ENCODE assay signal across 27 cellular contexts in the genomic region with DNA sequence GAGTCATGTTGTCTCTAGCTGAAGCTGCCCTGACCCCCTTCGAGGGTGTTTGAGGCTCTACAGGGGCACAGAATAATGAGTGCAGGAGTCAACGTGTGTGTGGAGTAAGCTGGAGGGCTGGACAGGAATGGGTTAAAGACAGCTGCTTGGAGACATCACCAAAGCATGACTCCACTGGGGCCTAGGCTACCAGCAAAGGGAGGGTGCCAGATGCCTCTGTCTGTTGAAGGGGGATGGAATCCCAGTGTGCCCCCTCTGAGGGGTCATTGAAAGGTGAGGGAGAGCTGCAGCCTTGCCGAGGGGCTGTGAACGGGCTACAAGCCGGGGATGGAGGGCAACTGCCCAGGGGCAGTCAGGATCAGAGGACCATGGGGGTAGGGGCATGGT. TPM values are rescaled to one million over a fixed set of nuclear protein-coding genes. Genes with fewer than 3 reads are reported as not detected.
DNase-seq lines count a peak whose midpoint lies in the region; ATAC-seq, FAIRE-seq and TF ChIP-seq lines count a peak whose summit lies in the region.
"Had no signal": no experiment of that assay in that cellular context is flagged by ENCODE, and none has a peak within 500 bp of the region (broad histone marks: within the 10 kb centered on the region; RNA-seq: fewer than 3 reads in every experiment).

No MANE protein-coding gene starts in this region.

- H3K27ac ChIP-seq in astrocyte (ENCODE audit: low read depth, low read length) (no peak overlapping the region), mesodermal cell (ENCODE audit: low read depth, low read length, severe bottlenecking) (peak overlapping the region; percentile 84)
- H3K27ac ChIP-seq: brain microvascular endothelial cell, SJSA1, upper lobe of right lung, VCaP had no signal

- no peaks in the 10 kb centered on the region for H3K79me2 ChIP-seq in astrocyte (ENCODE audit: insufficient read depth, low read length)

- no peaks in the 10 kb centered on the region for H3K36me3 ChIP-seq in astrocyte (ENCODE audit: insufficient read depth, low read length)
- H3K36me3 ChIP-seq in mesodermal cell (ENCODE audit: control insufficient read depth, insufficient read depth, low read length), result no peaks in the 10 kb centered on the region
- H3K36me3 ChIP-seq: brain microvascular endothelial cell, MG63, SJSA1, upper lobe of right lung had no signal

- H4K20me1 ChIP-seq in astrocyte (ENCODE audit: insufficient read depth, low read length), result no peaks in the 10 kb centered on the region

- no peak overlapping the region for H3K4me3 Mint-ChIP-seq in activated naive CD4-positive, alpha-beta T cell treated with anti-CD3 and anti-CD28 coated beads, Interleukin-2, amount 50 U/mL, for 24 hours
- peak overlapping the region; percentile 62 for H3K4me3 Mint-ChIP-seq in astrocyte (ENCODE audit: unreplicated experiment)
- H3K4me3 Mint-ChIP-seq: memory B cell; natural killer cell treated with Interleukin-12 subunit alpha and Interleukin-12 subunit beta and Interleukin-15 and Interleukin-18, amount 100 ng/mL, for 72 hours; T-helper 17 cell had no signal

- 26 to 35% methylated on average over 2 of the region's 5 CpGs for WGBS in mesodermal cell (ENCODE audit: insufficient coverage in 2 of 2), 2 experiments

- H3K27me3 ChIP-seq in astrocyte (ENCODE audit: insufficient read depth, low read length), result peaks cover 2% of the 10 kb centered on the region
- H3K27me3 ChIP-seq: brain microvascular endothelial cell, MG63, SJSA1, upper lobe of right lung had no signal

- H3K4me1 Mint-ChIP-seq in activated naive CD4-positive, alpha-beta T cell treated with anti-CD3 and anti-CD28 coated beads, Interleukin-2, amount 50 U/mL, for 24 hours, result no peaks in the 10 kb centered on the region
- H3K4me1 Mint-ChIP-seq in astrocyte (ENCODE audit: low read depth, unreplicated experiment), result peaks cover 44% of the 10 kb centered on the region
- H3K4me1 Mint-ChIP-seq: memory B cell had no signal

- H3K4me3 ChIP-seq in astrocyte (ENCODE audit: insufficient read depth, low read depth, low read length) (no peak overlapping the region), mesodermal cell (ENCODE audit: extremely low read depth, insufficient read depth, low read length, poor library complexity, severe bottlenecking) (no peak overlapping the region)
- H3K4me3 ChIP-seq: MG63, SJSA1, upper lobe of right lung had no signal

- DNase-seq in activated naive CD4-positive, alpha-beta T cell (lab: John Stamatoyannopoulos, UW), result no peak
- DNase-seq in astrocyte (ENCODE audit: low read depth) (no peak), globus pallidus (ENCODE audit: low spot score) (no peak), activated gamma-delta T cell (lab: John Stamatoyannopoulos, UW) (no peak), T-helper 2 cell (no peak)
- DNase-seq: activated CD4-positive, alpha-beta T cell treated with anti-CD3 and anti-CD28 coated beads, Interleukin-2, amount 50 U/mL, for 4 hours; activated CD8-positive, alpha-beta memory T cell treated with anti-CD3 and anti-CD28 coated beads, Interleukin-2, amount 50 U/mL, for 48 hours; brain microvascular endothelial cell; COR-L47; GOT3; left cardiac atrium; MG63; NCI-H1436 treated with DMSO at 0.1 percent for 48 hours; PC-3; stimulated activated CD4-positive, alpha-beta T cell treated with anti-CD3 and anti-CD28 coated beads, Interleukin-15, amount 100 ng/mL, for 24 hours; T-helper 17 cell; upper lobe of right lung had no signal

- no peak overlapping the region for H2AFZ ChIP-seq in astrocyte (ENCODE audit: low read depth, low read length)

- no peaks in the 10 kb centered on the region for H3K36me3 Mint-ChIP-seq in activated naive CD4-positive, alpha-beta T cell treated with anti-CD3 and anti-CD28 coated beads, Interleukin-2, amount 50 U/mL, for 24 hours
- no peaks in the 10 kb centered on the region for H3K36me3 Mint-ChIP-seq in astrocyte (ENCODE audit: low read depth, unreplicated experiment)
- H3K36me3 Mint-ChIP-seq: memory B cell; natural killer cell treated with Interleukin-12 subunit alpha and Interleukin-12 subunit beta and Interleukin-15 and Interleukin-18, amount 100 ng/mL, for 72 hours had no signal

- H3K9me3 ChIP-seq in astrocyte (ENCODE audit: insufficient read depth, low read depth, low read length) (no peaks in the 10 kb centered on the region), mesodermal cell (ENCODE audit: control insufficient read depth, low read length) (no peaks in the 10 kb centered on the region)
- H3K9me3 ChIP-seq: MG63, SJSA1, upper lobe of right lung had no signal

- H3K27ac Mint-ChIP-seq in activated naive CD4-positive, alpha-beta T cell treated with anti-CD3 and anti-CD28 coated beads, Interleukin-2, amount 50 U/mL, for 24 hours, result peak overlapping the region; percentile 52
- H3K27ac Mint-ChIP-seq in astrocyte (ENCODE audit: unreplicated experiment), result no peak overlapping the region
- H3K27ac Mint-ChIP-seq: activated T-helper 2 cell treated with anti-CD3 and anti-CD28 coated beads, Interferon-gamma antibody, Interleukin-2, Interleukin-4, amounts not matched to agents 10 μg/mL and 5 μg/mL and 100 μg/mL, durations not matched to agents 14 hours and 24 hours and 36 hours; memory B cell; natural killer cell treated with Interleukin-12 subunit alpha and Interleukin-12 subunit beta and Interleukin-15 and Interleukin-18, amount 100 ng/mL, for 72 hours; T-helper 17 cell had no signal

- H3K9me3 Mint-ChIP-seq in activated naive CD4-positive, alpha-beta T cell treated with anti-CD3 and anti-CD28 coated beads, Interleukin-2, amount 50 U/mL, for 24 hours, result no peaks in the 10 kb centered on the region
- H3K9me3 Mint-ChIP-seq in astrocyte (ENCODE audit: unreplicated experiment), result no peaks in the 10 kb centered on the region
- H3K9me3 Mint-ChIP-seq: activated T-helper 2 cell treated with anti-CD3 and anti-CD28 coated beads, Interferon-gamma antibody, Interleukin-2, Interleukin-4, amounts not matched to agents 10 μg/mL and 5 μg/mL and 100 μg/mL, durations not matched to agents 14 hours and 24 hours and 36 hours; memory B cell; natural killer cell treated with Interleukin-12 subunit alpha and Interleukin-12 subunit beta and Interleukin-15 and Interleukin-18, amount 100 ng/mL, for 72 hours had no signal

- H3K4me1 ChIP-seq in astrocyte (ENCODE audit: insufficient read depth, low read length) (peaks cover 13% of the 10 kb centered on the region), mesodermal cell (ENCODE audit: control insufficient read depth, insufficient read depth, low read length, poor library complexity, severe bottlenecking) (peaks cover 72% of the 10 kb centered on the region)
- H3K4me1 ChIP-seq: upper lobe of right lung had no signal

- H3K27me3 Mint-ChIP-seq in activated naive CD4-positive, alpha-beta T cell treated with anti-CD3 and anti-CD28 coated beads, Interleukin-2, amount 50 U/mL, for 24 hours, result peaks cover 7% of the 10 kb centered on the region
- H3K27me3 Mint-ChIP-seq in astrocyte (ENCODE audit: low read depth, unreplicated experiment), result no peaks in the 10 kb centered on the region

- no peak for TF ChIP-seq CTCF in astrocyte (IDR thresholded peaks at IDR 0.05; ENCODE audit: insufficient read depth, low read depth, low read length)

- no peak for FAIRE-seq in astrocyte (lab: Jason Lieb, UNC)
- FAIRE-seq: A204.1, colon had no signal

- H3K9ac ChIP-seq in astrocyte (ENCODE audit: low read length), result no peak overlapping the region

- ATAC-seq in GM19328 (IDR thresholded peaks at IDR 0.05; ENCODE audit: unreplicated experiment), result no peak
- ATAC-seq: left cardiac atrium; natural killer cell treated with Interleukin-12 subunit alpha and Interleukin-12 subunit beta and Interleukin-15 and Interleukin-18, amount 100 ng/mL, for 72 hours; PC-3; T-helper 17 cell; upper lobe of right lung had no signal

- H3K4me2 ChIP-seq in astrocyte (ENCODE audit: low read length), result no peak overlapping the region

RNA-seq across cellular contexts. Expression of gene PODXL, which starts 51.7 kb away (rescaled TPM):
- 29.9 and 47.1 TPM in 2 replicates for total RNA-seq in astrocyte
- polyA plus RNA-seq in mesodermal cell (2013, experiment 1 of 2), result 209 TPM
- 222 TPM for polyA plus RNA-seq in mesodermal cell (2013, experiment 2 of 2)
